ENCODE assay signal across 1 cellular context in the genomic region with DNA sequence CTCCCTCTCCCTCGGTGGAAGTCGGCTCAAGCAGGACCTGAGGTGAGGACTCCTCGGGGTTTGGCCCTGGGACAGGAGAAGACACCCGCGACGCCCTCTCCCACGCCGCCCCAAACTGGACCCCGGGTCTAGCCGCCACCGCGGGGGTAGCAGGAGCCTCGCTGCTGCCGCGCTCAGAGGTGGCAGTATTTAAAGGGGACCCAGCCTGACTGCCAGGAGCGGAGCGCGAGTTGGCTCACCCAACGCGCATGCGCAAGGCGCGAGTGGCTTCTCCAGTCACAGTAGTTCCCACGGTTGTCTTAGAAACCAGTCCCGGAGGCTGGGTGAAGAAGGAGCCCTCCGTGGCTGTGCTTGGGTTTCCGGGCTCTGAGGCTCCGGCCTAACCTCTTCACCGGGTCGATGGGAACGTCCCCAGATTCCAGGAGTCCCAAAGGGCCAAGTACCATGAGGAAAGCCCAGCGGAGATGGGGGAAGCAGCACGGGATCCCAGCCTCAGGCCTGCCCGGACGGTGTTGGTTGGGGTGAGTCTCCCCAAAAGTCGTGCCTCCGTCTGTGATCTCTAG.
TF ChIP-seq lines count a peak whose summit lies in the region.

No MANE protein-coding gene starts in this region.

TF ChIP-seq in WTC11, 78 proteins besides CTCF, POLR2A, EP300 and RAD21 (continued from another document):
- TF ChIP-seq, protein P1, sequence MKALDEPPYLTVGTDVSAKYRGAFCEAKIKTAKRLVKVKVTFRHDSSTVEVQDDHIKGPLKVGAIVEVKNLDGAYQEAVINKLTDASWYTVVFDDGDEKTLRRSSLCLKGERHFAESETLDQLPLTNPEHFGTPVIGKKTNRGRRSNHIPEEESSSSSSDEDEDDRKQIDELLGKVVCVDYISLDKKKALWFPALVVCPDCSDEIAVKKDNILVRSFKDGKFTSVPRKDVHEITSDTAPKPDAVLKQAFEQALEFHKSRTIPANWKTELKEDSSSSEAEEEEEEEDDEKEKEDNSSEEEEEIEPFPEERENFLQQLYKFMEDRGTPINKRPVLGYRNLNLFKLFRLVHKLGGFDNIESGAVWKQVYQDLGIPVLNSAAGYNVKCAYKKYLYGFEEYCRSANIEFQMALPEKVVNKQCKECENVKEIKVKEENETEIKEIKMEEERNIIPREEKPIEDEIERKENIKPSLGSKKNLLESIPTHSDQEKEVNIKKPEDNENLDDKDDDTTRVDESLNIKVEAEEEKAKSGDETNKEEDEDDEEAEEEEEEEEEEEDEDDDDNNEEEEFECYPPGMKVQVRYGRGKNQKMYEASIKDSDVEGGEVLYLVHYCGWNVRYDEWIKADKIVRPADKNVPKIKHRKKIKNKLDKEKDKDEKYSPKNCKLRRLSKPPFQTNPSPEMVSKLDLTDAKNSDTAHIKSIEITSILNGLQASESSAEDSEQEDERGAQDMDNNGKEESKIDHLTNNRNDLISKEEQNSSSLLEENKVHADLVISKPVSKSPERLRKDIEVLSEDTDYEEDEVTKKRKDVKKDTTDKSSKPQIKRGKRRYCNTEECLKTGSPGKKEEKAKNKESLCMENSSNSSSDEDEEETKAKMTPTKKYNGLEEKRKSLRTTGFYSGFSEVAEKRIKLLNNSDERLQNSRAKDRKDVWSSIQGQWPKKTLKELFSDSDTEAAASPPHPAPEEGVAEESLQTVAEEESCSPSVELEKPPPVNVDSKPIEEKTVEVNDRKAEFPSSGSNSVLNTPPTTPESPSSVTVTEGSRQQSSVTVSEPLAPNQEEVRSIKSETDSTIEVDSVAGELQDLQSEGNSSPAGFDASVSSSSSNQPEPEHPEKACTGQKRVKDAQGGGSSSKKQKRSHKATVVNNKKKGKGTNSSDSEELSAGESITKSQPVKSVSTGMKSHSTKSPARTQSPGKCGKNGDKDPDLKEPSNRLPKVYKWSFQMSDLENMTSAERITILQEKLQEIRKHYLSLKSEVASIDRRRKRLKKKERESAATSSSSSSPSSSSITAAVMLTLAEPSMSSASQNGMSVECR (CRISPR knock-in tag; IDR thresholded peaks at IDR 0.05; ENCODE audit: borderline replicate concordance) = no peak
- TF ChIP-seq, protein P2, sequence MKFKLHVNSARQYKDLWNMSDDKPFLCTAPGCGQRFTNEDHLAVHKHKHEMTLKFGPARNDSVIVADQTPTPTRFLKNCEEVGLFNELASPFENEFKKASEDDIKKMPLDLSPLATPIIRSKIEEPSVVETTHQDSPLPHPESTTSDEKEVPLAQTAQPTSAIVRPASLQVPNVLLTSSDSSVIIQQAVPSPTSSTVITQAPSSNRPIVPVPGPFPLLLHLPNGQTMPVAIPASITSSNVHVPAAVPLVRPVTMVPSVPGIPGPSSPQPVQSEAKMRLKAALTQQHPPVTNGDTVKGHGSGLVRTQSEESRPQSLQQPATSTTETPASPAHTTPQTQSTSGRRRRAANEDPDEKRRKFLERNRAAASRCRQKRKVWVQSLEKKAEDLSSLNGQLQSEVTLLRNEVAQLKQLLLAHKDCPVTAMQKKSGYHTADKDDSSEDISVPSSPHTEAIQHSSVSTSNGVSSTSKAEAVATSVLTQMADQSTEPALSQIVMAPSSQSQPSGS (CRISPR knock-in tag; IDR thresholded peaks at IDR 0.05; ENCODE audit: borderline replicate concordance, low read depth) = no peak
- TF ChIP-seq JUN (CRISPR knock-in tag; IDR thresholded peaks at IDR 0.05) = no peak
- TF ChIP-seq, protein P3, sequence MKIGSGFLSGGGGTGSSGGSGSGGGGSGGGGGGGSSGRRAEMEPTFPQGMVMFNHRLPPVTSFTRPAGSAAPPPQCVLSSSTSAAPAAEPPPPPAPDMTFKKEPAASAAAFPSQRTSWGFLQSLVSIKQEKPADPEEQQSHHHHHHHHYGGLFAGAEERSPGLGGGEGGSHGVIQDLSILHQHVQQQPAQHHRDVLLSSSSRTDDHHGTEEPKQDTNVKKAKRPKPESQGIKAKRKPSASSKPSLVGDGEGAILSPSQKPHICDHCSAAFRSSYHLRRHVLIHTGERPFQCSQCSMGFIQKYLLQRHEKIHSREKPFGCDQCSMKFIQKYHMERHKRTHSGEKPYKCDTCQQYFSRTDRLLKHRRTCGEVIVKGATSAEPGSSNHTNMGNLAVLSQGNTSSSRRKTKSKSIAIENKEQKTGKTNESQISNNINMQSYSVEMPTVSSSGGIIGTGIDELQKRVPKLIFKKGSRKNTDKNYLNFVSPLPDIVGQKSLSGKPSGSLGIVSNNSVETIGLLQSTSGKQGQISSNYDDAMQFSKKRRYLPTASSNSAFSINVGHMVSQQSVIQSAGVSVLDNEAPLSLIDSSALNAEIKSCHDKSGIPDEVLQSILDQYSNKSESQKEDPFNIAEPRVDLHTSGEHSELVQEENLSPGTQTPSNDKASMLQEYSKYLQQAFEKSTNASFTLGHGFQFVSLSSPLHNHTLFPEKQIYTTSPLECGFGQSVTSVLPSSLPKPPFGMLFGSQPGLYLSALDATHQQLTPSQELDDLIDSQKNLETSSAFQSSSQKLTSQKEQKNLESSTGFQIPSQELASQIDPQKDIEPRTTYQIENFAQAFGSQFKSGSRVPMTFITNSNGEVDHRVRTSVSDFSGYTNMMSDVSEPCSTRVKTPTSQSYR (CRISPR knock-in tag; IDR thresholded peaks at IDR 0.05) = no peak
- no peak for TF ChIP-seq PRDM15 (CRISPR knock-in tag; IDR thresholded peaks at IDR 0.05)
- no peak for TF ChIP-seq ELF4 (CRISPR knock-in tag; IDR thresholded peaks at IDR 0.05; ENCODE audit: low read depth)
- TF ChIP-seq E2F5 (CRISPR knock-in tag; IDR thresholded peaks at IDR 0.05) = no peak
- TF ChIP-seq PRRX2 (CRISPR knock-in tag; IDR thresholded peaks at IDR 0.05) = no peak
- no peak for TF ChIP-seq NR3C1 (CRISPR knock-in tag; conservative IDR thresholded peaks at IDR 0.05; ENCODE audit: low read depth)
- no peak for TF ChIP-seq RORB (CRISPR knock-in tag; IDR thresholded peaks at IDR 0.05)
- TF ChIP-seq GABPB1 (CRISPR knock-in tag; IDR thresholded peaks at IDR 0.05) = no peak
- TF ChIP-seq SMAD3 (CRISPR knock-in tag; IDR thresholded peaks at IDR 0.05; ENCODE audit: borderline replicate concordance) = no peak
- TF ChIP-seq, protein P4, sequence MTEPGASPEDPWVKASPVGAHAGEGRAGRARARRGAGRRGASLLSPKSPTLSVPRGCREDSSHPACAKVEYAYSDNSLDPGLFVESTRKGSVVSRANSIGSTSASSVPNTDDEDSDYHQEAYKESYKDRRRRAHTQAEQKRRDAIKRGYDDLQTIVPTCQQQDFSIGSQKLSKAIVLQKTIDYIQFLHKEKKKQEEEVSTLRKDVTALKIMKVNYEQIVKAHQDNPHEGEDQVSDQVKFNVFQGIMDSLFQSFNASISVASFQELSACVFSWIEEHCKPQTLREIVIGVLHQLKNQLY (CRISPR knock-in tag; IDR thresholded peaks at IDR 0.05) = no peak
- no peak for TF ChIP-seq ZNF317 (CRISPR knock-in tag; IDR thresholded peaks at IDR 0.05; ENCODE audit: borderline replicate concordance, low read depth)
- no peak for TF ChIP-seq ATF6 (CRISPR knock-in tag; IDR thresholded peaks at IDR 0.05)
- no peak for TF ChIP-seq NR2C2 (CRISPR knock-in tag; IDR thresholded peaks at IDR 0.05)
TF ChIP-seq in WTC11: peak in this region for 0.
